20 cellular contexts compared by ENCODE assay signal in genomic region chr12:132432721-132433577, GRCh38. TPM values are rescaled to one million over a fixed set of nuclear protein-coding genes. Genes with fewer than 3 reads are reported as not detected.
DNase-seq lines count a peak whose midpoint lies in the region; ATAC-seq and TF ChIP-seq lines count a peak whose summit lies in the region.
"Had no signal": no experiment of that assay in that cellular context is flagged by ENCODE, and none has a peak within 500 bp of the region (broad histone marks: within the 10 kb centered on the region; RNA-seq: fewer than 3 reads in every experiment).

No MANE protein-coding gene starts in this region.

- no peak overlapping the region for H2BK12ac ChIP-seq in mesenchymal stem cell (ENCODE audit: low read length in 2 of 2)

- H3K14ac ChIP-seq in mesenchymal stem cell (ENCODE audit: low read length in 2 of 2), result no peak overlapping the region

- H3K27me3 ChIP-seq in mesenchymal stem cell (ENCODE audit: control insufficient read depth in 1 of 2, insufficient read depth in 1 of 2, low read length in 2 of 2) (peaks cover 52 to 92% of the 10 kb centered on the region in 2 experiments), GM23248 (replicated peaks; ENCODE audit: insufficient read depth) (peaks cover 49% of the 10 kb centered on the region)
- H3K27me3 ChIP-seq: right atrium auricular region had no signal

- H3K9me3 ChIP-seq in mesenchymal stem cell (ENCODE audit: control insufficient read depth, low read length) (no peaks in the 10 kb centered on the region), GM23248 (ENCODE audit: low read depth) (no peaks in the 10 kb centered on the region)
- H3K9me3 ChIP-seq: esophagus muscularis mucosa, HAP-1, neutrophil, right atrium auricular region, stomach, upper lobe of right lung had no signal

- H2AFZ ChIP-seq in mesenchymal stem cell (ENCODE audit: low read depth, low read length) (no peak overlapping the region), GM23248 (no peak overlapping the region)

- no peak overlapping the region for H2AK5ac ChIP-seq in mesenchymal stem cell (ENCODE audit: low read length, severe bottlenecking)

- H3K79me2 ChIP-seq in GM23248 (ENCODE audit: insufficient read depth), result no peaks in the 10 kb centered on the region

- DNase-seq in Right ventricle myocardium superior, result peak; percentile 60
- no peak for DNase-seq in Right ventricle myocardium inferior (ENCODE audit: missing footprints)
- no peak for DNase-seq in mesenchymal stem cell
- DNase-seq in GM23248, result no peak
- DNase-seq in iPS-NIHi11 (ENCODE audit: low spot score), result no peak
- DNase-seq: activated CD8-positive, alpha-beta T cell treated with anti-CD3 and anti-CD28 coated beads for 36 hours; activated T-cell treated with anti-CD3 and anti-CD28 coated beads, Interleukin-2, amount 50 U/mL, for 4 hours; CD8-positive, alpha-beta memory T cell; NCI-H1694; NCI-H226; NK-92 treated with Interleukin-12 subunit alpha and Interleukin-12 subunit beta, amount 100 ng/mL, for 24 hours had no signal

- H3K27ac ChIP-seq in mesenchymal stem cell (ENCODE audit: low read length, poor library complexity, severe bottlenecking) (no peak overlapping the region), GM23248 (no peak overlapping the region)
- H3K27ac ChIP-seq: esophagus muscularis mucosa, neutrophil, right atrium auricular region, stomach, upper lobe of right lung had no signal

- H3K4me3 Mint-ChIP-seq in brain, result peak overlapping the region in 1 of 5 experiments; percentile 17
- no peak overlapping the region for H3K4me3 Mint-ChIP-seq in stimulated activated memory B cell treated with anti-CD40 and anti-IgM and Interleukin-4, amounts not matched to agents 10 μg/mL and 1 μg/mL and 100 μg/mL, for 72 hours
- H3K4me3 Mint-ChIP-seq: activated CD8-positive, alpha-beta T cell treated with anti-CD3 and anti-CD28 coated beads for 36 hours; activated T-cell treated with anti-CD3 and anti-CD28 coated beads, Interleukin-2, amount 50 U/mL, for 4 hours; CD8-positive, alpha-beta memory T cell had no signal

- intact Hi-C loops in Right ventricle myocardium superior (cut with DNase I), result no loop called here
- intact Hi-C loops in Right ventricle myocardium inferior (cut with DNase I), result no loop called here

- H3K27ac Mint-ChIP-seq in brain, result peak overlapping the region in 4 of 5 experiments; percentile 52 to 87 (median 60)
- peak overlapping the region; percentile 72 for H3K27ac Mint-ChIP-seq in stimulated activated memory B cell treated with anti-CD40 and anti-IgM and Interleukin-4, amounts not matched to agents 10 μg/mL and 1 μg/mL and 100 μg/mL, for 72 hours
- H3K27ac Mint-ChIP-seq: activated CD8-positive, alpha-beta T cell treated with anti-CD3 and anti-CD28 coated beads for 36 hours had no signal

- no peak overlapping the region for H3K4ac ChIP-seq in mesenchymal stem cell (ENCODE audit: low read depth in 1 of 2, low read length in 2 of 2)

- no peaks in the 10 kb centered on the region for H3K79me1 ChIP-seq in mesenchymal stem cell (replicated peaks; ENCODE audit: low read length, poor library complexity, severe bottlenecking)

- no peaks in the 10 kb centered on the region for H3K9me2 ChIP-seq in GM23248 (ENCODE audit: insufficient read depth)

- no peak overlapping the region for H3K4me2 ChIP-seq in mesenchymal stem cell (ENCODE audit: low read length, poor library complexity, severe bottlenecking)
- no peak overlapping the region for H3K4me2 ChIP-seq in GM23248 (ENCODE audit: unreplicated experiment)

- H2BK15ac ChIP-seq in mesenchymal stem cell (ENCODE audit: low read depth, poor library complexity, severe bottlenecking), result no peak overlapping the region

- peaks cover 58% of the 10 kb centered on the region for H3K4me1 Mint-ChIP-seq in brain
- peaks cover 77% of the 10 kb centered on the region for H3K4me1 Mint-ChIP-seq in stimulated activated memory B cell treated with anti-CD40 and anti-IgM and Interleukin-4, amounts not matched to agents 10 μg/mL and 1 μg/mL and 100 μg/mL, for 72 hours

- no peaks in the 10 kb centered on the region for H4K20me1 ChIP-seq in GM23248 (ENCODE audit: insufficient read depth)

- H2BK5ac ChIP-seq in mesenchymal stem cell (ENCODE audit: low read depth, low read length, poor library complexity, severe bottlenecking), result no peak overlapping the region

- no peak overlapping the region for H3K18ac ChIP-seq in mesenchymal stem cell (ENCODE audit: low read depth in 1 of 2, low read length in 2 of 2)

- in situ Hi-C loops in GM23248 (cut with MboI), result no loop called here

- peak overlapping the region; percentile 20 for H4K8ac ChIP-seq in mesenchymal stem cell (ENCODE audit: low read length)

- 89% methylated on average over 41 of the region's 41 CpGs for WGBS in mesenchymal stem cell
- 49 to 53% methylated on average over 38 to 41 of the region's 41 CpGs for WGBS in GM23248 (ENCODE audit: low coverage in 1 of 2, low lambda C conversion rate in 2 of 2, missing lambda C conversion rate in 2 of 2), 2 experiments

- H3K27me3 Mint-ChIP-seq in brain, result peaks cover 9% of the 10 kb centered on the region
- no peaks in the 10 kb centered on the region for H3K27me3 Mint-ChIP-seq in stimulated activated memory B cell treated with anti-CD40 and anti-IgM and Interleukin-4, amounts not matched to agents 10 μg/mL and 1 μg/mL and 100 μg/mL, for 72 hours
- H3K27me3 Mint-ChIP-seq: activated CD8-positive, alpha-beta T cell treated with anti-CD3 and anti-CD28 coated beads for 36 hours had no signal

- H3K23ac ChIP-seq in mesenchymal stem cell (ENCODE audit: low read length in 2 of 2), result no peak overlapping the region

- no peaks in the 10 kb centered on the region for H3K36me3 Mint-ChIP-seq in brain
- peaks cover 6% of the 10 kb centered on the region for H3K36me3 Mint-ChIP-seq in stimulated activated memory B cell treated with anti-CD40 and anti-IgM and Interleukin-4, amounts not matched to agents 10 μg/mL and 1 μg/mL and 100 μg/mL, for 72 hours
- H3K36me3 Mint-ChIP-seq: CD8-positive, alpha-beta memory T cell had no signal

- no peaks in the 10 kb centered on the region for H3K36me3 ChIP-seq in mesenchymal stem cell (ENCODE audit: control insufficient read depth in 1 of 2, insufficient read depth in 2 of 2, low read depth in 1 of 2, low read length in 2 of 2)
- H3K36me3 ChIP-seq in GM23248 (ENCODE audit: low read depth), result no peaks in the 10 kb centered on the region
- H3K36me3 ChIP-seq: esophagus muscularis mucosa, HAP-1, neutrophil, right atrium auricular region, stomach, upper lobe of right lung had no signal

- H3K9ac ChIP-seq in mesenchymal stem cell (ENCODE audit: low read length), result no peak overlapping the region
- no peak overlapping the region for H3K9ac ChIP-seq in GM23248

- H4K91ac ChIP-seq in mesenchymal stem cell (ENCODE audit: low read length), result peak overlapping the region; percentile 47

- H3K4me1 ChIP-seq in mesenchymal stem cell (ENCODE audit: control insufficient read depth, insufficient read depth, low read depth, low read length) (peaks cover 15% of the 10 kb centered on the region), GM23248 (ENCODE audit: insufficient read depth) (no peaks in the 10 kb centered on the region)
- H3K4me1 ChIP-seq: HAP-1 had no signal

- no peak overlapping the region for H3K4me3 ChIP-seq in mesenchymal stem cell (ENCODE audit: insufficient read depth in 1 of 2, low read depth in 1 of 2, low read length in 2 of 2)
- H3K4me3 ChIP-seq in GM23248, result no peak overlapping the region
- H3K4me3 ChIP-seq: esophagus muscularis mucosa, HAP-1, right atrium auricular region, stomach, upper lobe of right lung had no signal

- H3F3A ChIP-seq in GM23248 (ENCODE audit: insufficient read depth), result no peaks in the 10 kb centered on the region

- no peak for TF ChIP-seq CTCF in brain (conservative IDR thresholded peaks at IDR 0.05)

- ATAC-seq in Right ventricle myocardium superior (ENCODE audit: poor library complexity) (no peak), Right ventricle myocardium inferior (no peak), GM19395 (IDR thresholded peaks at IDR 0.05; ENCODE audit: unreplicated experiment) (no peak)
- ATAC-seq in stimulated activated memory B cell treated with anti-CD40 and anti-IgM and Interleukin-4, amounts not matched to agents 10 μg/mL and 1 μg/mL and 100 μg/mL, for 72 hours, result no peak
- ATAC-seq: activated CD8-positive, alpha-beta T cell treated with anti-CD3 and anti-CD28 coated beads for 36 hours; activated T-cell treated with anti-CD3 and anti-CD28 coated beads, Interleukin-2, amount 50 U/mL, for 4 hours; upper lobe of right lung had no signal

- peaks cover 2 to 25% (median 10%) of the 10 kb centered on the region in 5 experiments for H3K9me3 Mint-ChIP-seq in brain
- no peaks in the 10 kb centered on the region for H3K9me3 Mint-ChIP-seq in stimulated activated memory B cell treated with anti-CD40 and anti-IgM and Interleukin-4, amounts not matched to agents 10 μg/mL and 1 μg/mL and 100 μg/mL, for 72 hours
- H3K9me3 Mint-ChIP-seq: activated CD8-positive, alpha-beta T cell treated with anti-CD3 and anti-CD28 coated beads for 36 hours; activated T-cell treated with anti-CD3 and anti-CD28 coated beads, Interleukin-2, amount 50 U/mL, for 4 hours; CD8-positive, alpha-beta memory T cell had no signal

- no peak overlapping the region for H2BK120ac ChIP-seq in mesenchymal stem cell (ENCODE audit: low read depth, low read length)

RNA-seq across cellular contexts. Expression of gene FBRSL1, which starts 57.0 kb away (rescaled TPM):
- total RNA-seq in Right ventricle myocardium superior (58.6 TPM), Right ventricle myocardium inferior (51.9 TPM)
- polyA plus RNA-seq in brain (ENCODE audit: insufficient read depth, low read depth, low replicate concordance) (59.3 TPM), GM23248 (2016; fragmentation: Nextera tagmentation; extraction: Ambion mirVana) (0.63 and 0.86 TPM in 2 replicates)
- 35.1 TPM for polyA plus RNA-seq in mesenchymal stem cell (2013, experiment 1 of 2)
- polyA plus RNA-seq in mesenchymal stem cell (2013, experiment 2 of 2), result 32.7 TPM
- total RNA-seq in GM23248 (2014; rRNA removed; shearing (Covaris generic)), result 3.7 and 4.6 TPM in 2 replicates
